8 cellular contexts compared by ENCODE assay signal in genomic region chr22:17119481-17120202, GRCh38. TPM values are rescaled to one million over a fixed set of nuclear protein-coding genes. Genes with fewer than 3 reads are reported as not detected.
DNase-seq lines count a peak whose midpoint lies in the region; ATAC-seq and TF ChIP-seq lines count a peak whose summit lies in the region.

No MANE protein-coding gene starts in this region.

- H3K4me1 Mint-ChIP-seq in MCF 10A (ENCODE audit: insufficient read depth, unreplicated experiment): no peaks in the 10 kb centered on the region
- H3K4me1 Mint-ChIP-seq in activated naive CD8-positive, alpha-beta T cell (ENCODE audit: low read depth): peaks cover 52% of the 10 kb centered on the region
- H3K4me1 Mint-ChIP-seq in immature natural killer cell: peaks cover 45 to 55% of the 10 kb centered on the region in 2 donors

- no peaks in the 10 kb centered on the region for H3K9me3 Mint-ChIP-seq in MCF 10A (ENCODE audit: unreplicated experiment)
- no peaks in the 10 kb centered on the region for H3K9me3 Mint-ChIP-seq in activated naive CD8-positive, alpha-beta T cell (ENCODE audit: low read depth)
- peaks cover 0 to 1% (median 0%) of the 10 kb centered on the region in 6 donors for H3K9me3 Mint-ChIP-seq in immature natural killer cell

- H3K27ac Mint-ChIP-seq in MCF 10A (ENCODE audit: low read depth, unreplicated experiment) (no peak overlapping the region), immature natural killer cell (no peak overlapping the region)
- no peak overlapping the region for H3K27ac Mint-ChIP-seq in activated naive CD8-positive, alpha-beta T cell

- peaks cover 0 to 5% of the 10 kb centered on the region in 2 donors for H3K4me1 ChIP-seq in breast epithelium
- H3K4me1 ChIP-seq in suprapubic skin: peaks cover 47% of the 10 kb centered on the region
- peaks cover 12 to 39% (median 20%) of the 10 kb centered on the region in 4 donors for H3K4me1 ChIP-seq in stomach

- intact Hi-C loops in MCF 10A (cut with micrococcal nuclease): no loop called here
- intact Hi-C loops in breast epithelium (cut with DNase I; ENCODE audit: low total_unique reads): no loop called here
- intact Hi-C loops in stomach (cut with DNase I; ENCODE audit: low total_unique reads): no loop called here

- CTCF ChIA-PET in MCF 10A (lab: Yijun Ruan, JAX): interaction anchor here (1.1 to 2.0 kb wide), 2 partner anchors 19 to 383 kb away, joined by 3 to 4 read pairs; no protein-coding TSS in a partner anchor

- TF ChIP-seq CTCF in MCF 10A (IDR thresholded peaks at IDR 0.05; ENCODE audit: unreplicated experiment) (peak; percentile 15), breast epithelium (IDR thresholded peaks at IDR 0.05) (no peak), suprapubic skin (IDR thresholded peaks at IDR 0.05) (peak in 1 of 2 donors; percentile 16), stomach (IDR thresholded peaks at IDR 0.05) (peak in 1 of 7 experiments; percentile 16)

- H3K36me3 Mint-ChIP-seq in MCF 10A (ENCODE audit: insufficient read depth, unreplicated experiment) (no peaks in the 10 kb centered on the region), immature natural killer cell (no peaks in the 10 kb centered on the region)
- H3K36me3 Mint-ChIP-seq in activated naive CD8-positive, alpha-beta T cell: no peaks in the 10 kb centered on the region

- H3K4me3 Mint-ChIP-seq in MCF 10A (ENCODE audit: unreplicated experiment) (no peak overlapping the region), immature natural killer cell (peak overlapping the region in 3 of 5 donors; percentile 42 to 81 (median 59))
- peak overlapping the region; percentile 64 for H3K4me3 Mint-ChIP-seq in activated naive CD8-positive, alpha-beta T cell

- H3K9me3 ChIP-seq in breast epithelium (no peaks in the 10 kb centered on the region), suprapubic skin (no peaks in the 10 kb centered on the region), stomach (peaks cover 0 to 4% (median 0%) of the 10 kb centered on the region in 4 donors)

- no TSS peak for BruUV-seq in MCF 10A (replicated peaks; lab: Mats Ljungman, UMichigan)

- peaks cover 25% of the 10 kb centered on the region for H3K27me3 Mint-ChIP-seq in MCF 10A (ENCODE audit: insufficient read depth, unreplicated experiment)
- peaks cover 6% of the 10 kb centered on the region for H3K27me3 Mint-ChIP-seq in activated naive CD8-positive, alpha-beta T cell
- peaks cover 7 to 19% (median 16%) of the 10 kb centered on the region in 3 donors for H3K27me3 Mint-ChIP-seq in immature natural killer cell (ENCODE audit: low read depth in 3 of 3)

- TF ChIP-seq POLR2A in breast epithelium (IDR thresholded peaks at IDR 0.05): no peak
- no peak for TF ChIP-seq POLR2A in suprapubic skin (IDR thresholded peaks at IDR 0.05)
- no peak for TF ChIP-seq POLR2A in stomach (IDR thresholded peaks at IDR 0.05)

- H3K27ac ChIP-seq in breast epithelium (no peak overlapping the region), suprapubic skin (no peak overlapping the region), stomach (no peak overlapping the region)

- POLR2A ChIA-PET in MCF 10A (lab: Yijun Ruan, JAX): no interaction called here

- WGBS in suprapubic skin: 46% methylated on average over 13 of the region's 63 CpGs
- 28 to 42% (median 31%) methylated on average over 36 to 63 of the region's 63 CpGs for WGBS in stomach, 5 donors

- H3K27me3 ChIP-seq in breast epithelium (peaks cover 3 to 16% of the 10 kb centered on the region in 2 donors), suprapubic skin (peaks cover 36% of the 10 kb centered on the region), stomach (peaks cover 4 to 63% (median 35%) of the 10 kb centered on the region in 3 donors)

- TF ChIP-seq EP300 in suprapubic skin (IDR thresholded peaks at IDR 0.05) (no peak), stomach (IDR thresholded peaks at IDR 0.05) (no peak)

- no peak for ATAC-seq in GM21786 (IDR thresholded peaks at IDR 0.05; ENCODE audit: unreplicated experiment)

- no peak overlapping the region for H3K4me3 ChIP-seq in breast epithelium
- H3K4me3 ChIP-seq in suprapubic skin: peak overlapping the region; percentile 62
- H3K4me3 ChIP-seq in stomach: peak overlapping the region in 1 of 4 donors; percentile 89

- no peaks in the 10 kb centered on the region for H3K36me3 ChIP-seq in breast epithelium
- no peaks in the 10 kb centered on the region for H3K36me3 ChIP-seq in suprapubic skin
- H3K36me3 ChIP-seq in stomach: no peaks in the 10 kb centered on the region

- no peak for DNase-seq in MCF 10A (ENCODE audit: unreplicated experiment)
- no peak for DNase-seq in breast epithelium (ENCODE audit: low spot score in 2 of 2)
- no peak for DNase-seq in immature natural killer cell
- no peak for DNase-seq in suprapubic skin (ENCODE audit: low spot score in 2 of 2)
- DNase-seq in DMS114 treated with DMSO at 0.1 percent for 48 hours (lab: John Stamatoyannopoulos, UW; ENCODE audit: unreplicated experiment): no peak
- DNase-seq in stomach: no peak

RNA-seq across cellular contexts. Expression of gene TMEM121B, which starts 1.5 kb away (rescaled TPM):
- total RNA-seq in MCF 10A (2022) (0.07 TPM in 1 of 2 replicates, not detected in the other), breast epithelium (under 1 TPM in 2 of 3 donors, not detected in 1; 0.44 to 0.48 TPM), suprapubic skin (1 to 10 TPM in 3 of 4 donors, under 1 TPM in 1; 0.76 to 1.9 (median 1.6) TPM), stomach (under 1 TPM in 2 of 5 donors, not detected in 3; 0.37 to 0.45 TPM)
- polyA plus RNA-seq in immature natural killer cell (not detected), stomach (under 1 TPM in 2 of 3 donors, not detected in 1; 0.08 to 0.12 TPM)

RNA-seq across cellular contexts. Expression of gene IL17RA, which starts 34.8 kb away (rescaled TPM):
- total RNA-seq in MCF 10A (2022): 11.5 and 11.9 TPM in 2 replicates
- 10 to 100 TPM; 13.8 to 25.3 (median 17.7) TPM for total RNA-seq in breast epithelium
- polyA plus RNA-seq in immature natural killer cell: 10 to 100 TPM; 12.8 to 21.0 (median 14.6) TPM
- total RNA-seq in suprapubic skin: 10 to 100 TPM; 16.2 to 22.6 (median 21.4) TPM
- 10 to 100 TPM in 4 of 5 donors, 1 to 10 TPM in 1; 6.2 to 19.1 (median 14.7) TPM for total RNA-seq in stomach
- polyA plus RNA-seq in stomach: 1 to 10 TPM; 3.2 to 3.8 (median 3.7) TPM

RNA-seq across cellular contexts. Expression of gene HDHD5, which starts 39.4 kb away (rescaled TPM):
- total RNA-seq in MCF 10A (2022): 38.7 and 51.8 TPM in 2 replicates
- total RNA-seq in breast epithelium: 10 to 100 TPM; 42.0 to 54.4 (median 53.8) TPM
- polyA plus RNA-seq in immature natural killer cell: 10 to 100 TPM; 47.0 to 67.7 (median 47.3) TPM
- total RNA-seq in suprapubic skin: 10 to 100 TPM; 38.5 to 58.3 (median 44.5) TPM
- 100 to 1,000 TPM in 1 of 5 donors, 10 to 100 TPM in 4; 22.8 to 190 (median 55.4) TPM for total RNA-seq in stomach
- polyA plus RNA-seq in stomach: 10 to 100 TPM; 26.5 to 31.8 (median 30.5) TPM
